Comparison of ENCODE assay signal across 15 cellular contexts in genomic region chr3:12998648-12999047, GRCh38.
DNase-seq lines count a peak whose midpoint lies in the region; ATAC-seq and TF ChIP-seq lines count a peak whose summit lies in the region.
"Had no signal": no experiment of that assay in that cellular context is flagged by ENCODE, and none has a peak within 500 bp of the region (broad histone marks: within the 10 kb centered on the region; RNA-seq: fewer than 3 reads in every experiment).

No MANE protein-coding gene starts in this region.

- H3K27me3 ChIP-seq in CD4-positive, CD25-positive, alpha-beta regulatory T cell (ENCODE audit: control insufficient read depth, insufficient read depth, low read length) = no peaks in the 10 kb centered on the region
- H3K27me3 ChIP-seq in left ventricle myocardium inferior (ENCODE audit: low read depth) (no peaks in the 10 kb centered on the region), skeletal muscle tissue (ENCODE audit: control insufficient read depth in 3 of 3, insufficient read depth in 3 of 3, low read length in 3 of 3) (no peaks in the 10 kb centered on the region)

- H3K9me3 Mint-ChIP-seq in CD4-positive, CD25-positive, alpha-beta regulatory T cell = peaks cover 0 to 2% (median 0%) of the 10 kb centered on the region in 7 donors
- H3K9me3 Mint-ChIP-seq in endothelial cell (ENCODE audit: unreplicated experiment) = no peaks in the 10 kb centered on the region

- no peak overlapping the region for H3K4me3 Mint-ChIP-seq in CD4-positive, CD25-positive, alpha-beta regulatory T cell
- no peak overlapping the region for H3K4me3 Mint-ChIP-seq in endothelial cell (ENCODE audit: unreplicated experiment)

- peaks cover 36% of the 10 kb centered on the region for H3K36me3 Mint-ChIP-seq in CD4-positive, CD25-positive, alpha-beta regulatory T cell
- no peaks in the 10 kb centered on the region for H3K36me3 Mint-ChIP-seq in endothelial cell (ENCODE audit: low read depth, unreplicated experiment)

- no peak overlapping the region for H3K27ac ChIP-seq in CD4-positive, CD25-positive, alpha-beta regulatory T cell (ENCODE audit: insufficient read depth, low read length, poor library complexity, severe bottlenecking)
- H3K27ac ChIP-seq in OCI-LY7 (ENCODE audit: low read depth, low read length, poor library complexity, severe bottlenecking) (peak overlapping the region; percentile 29), left ventricle myocardium inferior (replicated peaks) (peak overlapping the region; percentile 82), skeletal muscle tissue (ENCODE audit: low read depth, low read length) (peak overlapping the region; percentile 69)

- H3K4me1 ChIP-seq in CD4-positive, CD25-positive, alpha-beta regulatory T cell (ENCODE audit: control insufficient read depth, insufficient read depth, low read length, poor library complexity, severe bottlenecking) = peaks cover 45% of the 10 kb centered on the region
- peaks cover 82% of the 10 kb centered on the region for H3K4me1 ChIP-seq in OCI-LY7 (ENCODE audit: insufficient read depth, low read length, poor library complexity, severe bottlenecking)
- H3K4me1 ChIP-seq in left ventricle myocardium inferior = peaks cover 25% of the 10 kb centered on the region
- peaks cover 4 to 19% (median 12%) of the 10 kb centered on the region in 3 donors for H3K4me1 ChIP-seq in skeletal muscle tissue (ENCODE audit: control insufficient read depth in 3 of 3, insufficient read depth in 3 of 3, low read length in 3 of 3)

- intact Hi-C loops in OCI-LY7 (cut with micrococcal nuclease; ENCODE audit: unreplicated experiment) (no loop called here), left ventricle myocardium inferior (cut with micrococcal nuclease) (loop anchor here (10.0 kb wide), 1 partner anchor 134 kb away; no protein-coding TSS in a partner anchor), sciatic nerve (cut with DNase I) (no loop called here)

- POLR2A ChIA-PET in OCI-LY7 (lab: Charles Lee) = interaction anchor here (0.9 to 1.6 kb wide), 4 partner anchors 16 to 82 kb away, joined by 3 to 4 read pairs (median 4); no protein-coding TSS in a partner anchor

- no peaks in the 10 kb centered on the region for H3K27me3 Mint-ChIP-seq in CD4-positive, CD25-positive, alpha-beta regulatory T cell
- H3K27me3 Mint-ChIP-seq in endothelial cell (ENCODE audit: unreplicated experiment) = peaks cover 1% of the 10 kb centered on the region

- no peak overlapping the region for H3K9ac ChIP-seq in skeletal muscle tissue (ENCODE audit: low read depth in 1 of 3, low read length in 3 of 3)

- TF ChIP-seq CTCF in OCI-LY7 (conservative IDR thresholded peaks at IDR 0.05; ENCODE audit: low read length) (no peak), left ventricle myocardium inferior (IDR thresholded peaks at IDR 0.05; ENCODE audit: borderline replicate concordance) (no peak), endothelial cell (IDR thresholded peaks at IDR 0.05; ENCODE audit: unreplicated experiment) (no peak)

- peaks cover 19 to 75% (median 61%) of the 10 kb centered on the region in 4 donors for H3K4me1 Mint-ChIP-seq in CD4-positive, CD25-positive, alpha-beta regulatory T cell
- H3K4me1 Mint-ChIP-seq in endothelial cell (ENCODE audit: unreplicated experiment) = peaks cover 13% of the 10 kb centered on the region

- peaks cover 71% of the 10 kb centered on the region; the same call in 1 of the 2 replicates for H3K79me2 ChIP-seq in OCI-LY7 (ENCODE audit: insufficient read depth, low read depth, low read length)

- H3K36me3 ChIP-seq in CD4-positive, CD25-positive, alpha-beta regulatory T cell (ENCODE audit: control insufficient read depth, insufficient read depth, low read length) = peaks cover 42% of the 10 kb centered on the region
- H3K36me3 ChIP-seq in OCI-LY7 (ENCODE audit: insufficient read depth, low read length) (peaks cover 31% of the 10 kb centered on the region), left ventricle myocardium inferior (no peaks in the 10 kb centered on the region), skeletal muscle tissue (ENCODE audit: control insufficient read depth in 3 of 3, insufficient read depth in 3 of 3, low read length in 3 of 3) (no peaks in the 10 kb centered on the region)

- H3K4me3 ChIP-seq in CD4-positive, CD25-positive, alpha-beta regulatory T cell (ENCODE audit: low read depth, low read length) = no peak overlapping the region
- no peak overlapping the region for H3K4me3 ChIP-seq in OCI-LY7 (ENCODE audit: low read depth, low read length, poor library complexity, severe bottlenecking)
- no peak overlapping the region for H3K4me3 ChIP-seq in left ventricle myocardium inferior
- no peak overlapping the region for H3K4me3 ChIP-seq in skeletal muscle tissue (ENCODE audit: low read length in 3 of 3)

- H3K9me2 ChIP-seq in OCI-LY7 (ENCODE audit: insufficient read depth, low read length) = no peaks in the 10 kb centered on the region

- peak overlapping the region in 2 of 3 donors; percentile 20 to 42 for H3K27ac Mint-ChIP-seq in CD4-positive, CD25-positive, alpha-beta regulatory T cell
- H3K27ac Mint-ChIP-seq in endothelial cell (ENCODE audit: unreplicated experiment) = no peak overlapping the region

- no TSS peak for BruUV-seq in OCI-LY7 (replicated peaks; lab: Mats Ljungman, UMichigan)

- H2AFZ ChIP-seq in OCI-LY7 (ENCODE audit: low read length) = no peak overlapping the region

- peak overlapping the region; percentile 21; the same call in 1 of the 2 replicates for H3K4me2 ChIP-seq in OCI-LY7 (ENCODE audit: low read length)

- no peak for DNase-seq in CD4-positive, CD25-positive, alpha-beta regulatory T cell
- DNase-seq in OCI-LY7 (ENCODE audit: low spot score) (no peak), left ventricle myocardium inferior (no peak), endothelial cell (ENCODE audit: low spot score) (no peak), sciatic nerve (ENCODE audit: low spot score) (no peak), DMS 273 treated with DMSO at 0.1 percent for 48 hours (lab: John Stamatoyannopoulos, UW) (no peak)
- DNase-seq: EL; GOT3; NCI-H187 treated with DMSO at 0.1 percent for 48 hours; NCI-H82; occipital lobe; SHP77; stimulated activated CD8-positive, alpha-beta memory T cell treated with anti-CD3 and anti-CD28 coated beads, Interleukin-4, amount 100 ng/mL, for 48 hours had no signal

- peaks cover 4% of the 10 kb centered on the region; the same call in 1 of the 2 replicates for H4K20me1 ChIP-seq in OCI-LY7 (ENCODE audit: insufficient read depth, low read length)

- H3K9me3 ChIP-seq in CD4-positive, CD25-positive, alpha-beta regulatory T cell (ENCODE audit: control insufficient read depth in 2 of 2, low read length in 2 of 2) = no peaks in the 10 kb centered on the region
- no peaks in the 10 kb centered on the region for H3K9me3 ChIP-seq in OCI-LY7 (ENCODE audit: low read length)
- no peaks in the 10 kb centered on the region for H3K9me3 ChIP-seq in left ventricle myocardium inferior (replicated peaks)
- no peaks in the 10 kb centered on the region for H3K9me3 ChIP-seq in skeletal muscle tissue (ENCODE audit: control insufficient read depth in 3 of 3, low read length in 3 of 3)

- ATAC-seq in CD4-positive, CD25-positive, alpha-beta regulatory T cell (ENCODE audit: low read depth in 2 of 2) = no peak
- ATAC-seq in sciatic nerve (no peak), GM18907 (IDR thresholded peaks at IDR 0.05; ENCODE audit: unreplicated experiment) (no peak)

- CTCF ChIA-PET in OCI-LY7 (lab: Charles Lee; ENCODE audit: unreplicated experiment) = interaction anchor here (1.4 to 2.6 kb wide), 2 partner anchors 10 to 15 kb away, joined by 3 to 7 read pairs; no protein-coding TSS in a partner anchor
